ENCODE assay signal across 9 cellular contexts in the genomic region with DNA sequence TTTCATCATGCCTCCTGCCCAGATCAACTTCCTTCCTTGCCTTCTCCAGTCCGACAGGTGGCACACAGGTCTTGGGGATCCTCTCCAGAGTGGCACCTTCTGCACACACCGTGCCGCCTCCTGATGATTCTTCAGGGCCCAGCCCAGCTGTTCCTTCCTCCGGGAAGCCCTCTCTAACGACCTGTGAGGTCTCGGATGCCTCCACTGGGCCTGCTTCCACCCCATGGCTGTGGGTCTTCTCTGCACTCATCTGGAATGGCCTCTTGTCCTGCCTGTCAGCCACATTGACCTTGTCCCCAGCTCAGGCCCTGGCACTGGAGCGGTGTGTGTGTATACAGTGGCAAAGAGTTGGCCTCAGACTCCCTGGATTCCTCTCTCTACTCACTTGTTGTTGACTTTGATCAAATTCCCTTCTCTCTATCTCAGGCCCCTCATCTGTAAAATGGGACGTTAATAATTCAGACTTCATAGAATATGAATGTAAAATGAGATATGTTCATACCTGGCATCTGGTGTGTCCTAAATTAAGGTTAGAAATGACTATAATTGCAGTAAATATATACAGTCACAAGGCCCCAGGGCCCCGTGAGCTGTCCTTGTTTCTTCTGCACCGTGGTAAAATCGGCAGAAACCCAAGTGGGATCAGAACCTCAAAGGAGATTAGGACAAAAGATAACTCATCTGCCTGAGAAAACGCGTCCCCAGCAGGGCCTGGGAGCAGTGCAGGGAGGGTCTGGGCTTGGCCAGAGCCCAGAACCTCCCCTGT. TPM values are rescaled to one million over a fixed set of nuclear protein-coding genes. Genes with fewer than 3 reads are reported as not detected.
DNase-seq lines count a peak whose midpoint lies in the region; ATAC-seq and TF ChIP-seq lines count a peak whose summit lies in the region.
"Had no signal": no experiment of that assay in that cellular context is flagged by ENCODE, and none has a peak within 500 bp of the region (broad histone marks: within the 10 kb centered on the region; RNA-seq: fewer than 3 reads in every experiment).

No MANE protein-coding gene starts in this region.

- H3K23ac ChIP-seq in trophoblast cell (ENCODE audit: low read length), result no peak overlapping the region

- peak; percentile 22 for DNase-seq in DMS79 (lab: John Stamatoyannopoulos, UW)
- no peak for DNase-seq in T-cell
- no peak for DNase-seq in esophagus squamous epithelium (lab: John Stamatoyannopoulos, UW)
- no peak for DNase-seq in trophoblast cell
- DNase-seq in NCI-H2107 (lab: John Stamatoyannopoulos, UW), result no peak
- DNase-seq in middle frontal gyrus (ENCODE audit: extremely low spot score, low spot score), result no peak
- DNase-seq in NCI-H226, result no peak
- DNase-seq: NCI-H1048 had no signal

- peak overlapping the region; percentile 48 for H3K4ac ChIP-seq in trophoblast cell (ENCODE audit: low read depth, low read length)

- intact Hi-C loops in esophagus squamous epithelium (cut with DNase I), result no loop called here

- H3K4me3 ChIP-seq in esophagus squamous epithelium, result peak overlapping the region; percentile 69 to 96 (median 94)
- H3K4me3 ChIP-seq in trophoblast cell (ENCODE audit: low read depth, low read length), result peak overlapping the region; percentile 9

- H4K12ac ChIP-seq in trophoblast cell (ENCODE audit: low read depth, low read length), result no peak overlapping the region

- peak overlapping the region; percentile 87 to 89 (median 89) for H3K4me3 Mint-ChIP-seq in T-cell

- peak overlapping the region; percentile 49 to 68 for H3K27ac Mint-ChIP-seq in T-cell

- no peaks in the 10 kb centered on the region for H3K27me3 ChIP-seq in esophagus squamous epithelium
- H3K27me3 ChIP-seq in trophoblast cell (ENCODE audit: insufficient read depth, low read length), result no peaks in the 10 kb centered on the region

- peaks cover 6% of the 10 kb centered on the region for H3K36me3 Mint-ChIP-seq in T-cell

- no peak for TF ChIP-seq POLR2A in esophagus squamous epithelium (IDR thresholded peaks at IDR 0.05)

- CTCF ChIA-PET in T-cell (lab: Charles Lee), result no interaction called here

- POLR2A ChIA-PET in T-cell (lab: Charles Lee), result interaction anchor here in 1 of 2 donors (0.6 kb wide), 1 partner anchor 116 kb away, joined by 5 read pairs; no protein-coding TSS in a partner anchor

- H3K4me2 ChIP-seq in trophoblast cell (ENCODE audit: low read length), result peak overlapping the region; percentile 84

- TF ChIP-seq CTCF in esophagus squamous epithelium (IDR thresholded peaks at IDR 0.05), result no peak

- peak overlapping the region; percentile 76 to 94 (median 88) for H3K27ac ChIP-seq in esophagus squamous epithelium
- H3K27ac ChIP-seq in trophoblast cell (ENCODE audit: low read depth, low read length), result peak overlapping the region; percentile 81

- H3K9me3 ChIP-seq in esophagus squamous epithelium (no peaks in the 10 kb centered on the region), trophoblast cell (ENCODE audit: insufficient read depth, low read depth, low read length) (no peaks in the 10 kb centered on the region)

- ATAC-seq in T-cell (replicated peaks in 1 of 4) (no peak), HG02759 (IDR thresholded peaks at IDR 0.05; ENCODE audit: unreplicated experiment) (no peak)

- peak overlapping the region; percentile 69 for H3K14ac ChIP-seq in trophoblast cell (ENCODE audit: low read length)

- H3K36me3 ChIP-seq in esophagus squamous epithelium (peaks cover 0 to 24% (median 2%) of the 10 kb centered on the region in 3 donors), trophoblast cell (ENCODE audit: control insufficient read depth in 1 of 2, insufficient read depth in 2 of 2, low read length in 2 of 2) (peaks cover 5 to 7% of the 10 kb centered on the region in 2 experiments)

- H3K9ac ChIP-seq in trophoblast cell (ENCODE audit: low read length), result no peak overlapping the region

- peaks cover 15% of the 10 kb centered on the region for H3K79me1 ChIP-seq in trophoblast cell (ENCODE audit: low read length)

- peaks cover 14 to 28% (median 24%) of the 10 kb centered on the region in 3 donors for H3K4me1 Mint-ChIP-seq in T-cell

- peak overlapping the region; percentile 72 for H3K18ac ChIP-seq in trophoblast cell (ENCODE audit: low read length)

- peak overlapping the region; percentile 29 for H2BK5ac ChIP-seq in trophoblast cell (ENCODE audit: low read depth, low read length, poor library complexity)

- peak overlapping the region; percentile 63 for H4K8ac ChIP-seq in trophoblast cell (ENCODE audit: low read depth, low read length)

- H3K9me3 Mint-ChIP-seq in T-cell, result no peaks in the 10 kb centered on the region

- H2AK5ac ChIP-seq in trophoblast cell (ENCODE audit: low read length), result no peak overlapping the region

- H2AFZ ChIP-seq in trophoblast cell (ENCODE audit: insufficient read depth, low read length, poor library complexity), result no peak overlapping the region

- peaks cover 5% of the 10 kb centered on the region for H3K79me2 ChIP-seq in trophoblast cell (ENCODE audit: control insufficient read depth, insufficient read depth, low read length, poor library complexity)

- peak overlapping the region; percentile 69 for H4K91ac ChIP-seq in trophoblast cell (ENCODE audit: low read depth, low read length)

- H3K27me3 Mint-ChIP-seq in T-cell, result no peaks in the 10 kb centered on the region

- peak overlapping the region; percentile 36 for H2BK120ac ChIP-seq in trophoblast cell (ENCODE audit: insufficient read depth, low read length, poor library complexity)

- H3K4me1 ChIP-seq in esophagus squamous epithelium, result peaks cover 12 to 51% (median 16%) of the 10 kb centered on the region in 3 donors
- peaks cover 11% of the 10 kb centered on the region in 2 experiments for H3K4me1 ChIP-seq in trophoblast cell (ENCODE audit: control insufficient read depth in 1 of 2, insufficient read depth in 2 of 2, low read length in 2 of 2)

- WGBS in esophagus squamous epithelium, 2 donors, result 71% methylated on average over 13 of the region's 13 CpGs
- WGBS in trophoblast cell (ENCODE audit: extremely low coverage, insufficient coverage, insufficient read length), result no CpG with 5 or more reads among the region's 13 CpGs

- H2BK12ac ChIP-seq in trophoblast cell (ENCODE audit: low read length), result peak overlapping the region; percentile 20

RNA-seq across cellular contexts. Expression of gene FAM210B, which starts 1.5 kb away (rescaled TPM):
- total RNA-seq in T-cell (10 to 100 TPM; 17.2 to 23.9 (median 20.4) TPM), esophagus squamous epithelium (10 to 100 TPM; 14.0 to 46.2 (median 29.1) TPM)
- 65.1 and 68.4 TPM in 2 replicates for polyA plus RNA-seq in trophoblast cell (2013)

RNA-seq across cellular contexts. Expression of gene AURKA, which starts 31.7 kb away (rescaled TPM):
- total RNA-seq in T-cell (1 to 10 TPM; 1.3 to 2.3 (median 2.0) TPM), esophagus squamous epithelium (10 to 100 TPM in 2 of 4 donors, 1 to 10 TPM in 2; 2.9 to 25.8 (median 12.3) TPM)
- 77.5 and 77.9 TPM in 2 replicates for polyA plus RNA-seq in trophoblast cell (2013)

RNA-seq across cellular contexts. Expression of gene CSTF1, which starts 32.1 kb away (rescaled TPM):
- total RNA-seq in T-cell (10 to 100 TPM; 17.3 to 47.7 (median 41.9) TPM), esophagus squamous epithelium (10 to 100 TPM; 13.2 to 33.5 (median 24.1) TPM)
- polyA plus RNA-seq in trophoblast cell (2013), result 29.1 and 30.3 TPM in 2 replicates

RNA-seq across cellular contexts. Expression of gene CASS4, which starts 51.7 kb away (rescaled TPM):
- total RNA-seq in T-cell, result 10 to 100 TPM in 3 of 5 donors, 1 to 10 TPM in 2; 8.0 to 13.8 (median 11.2) TPM
- total RNA-seq in esophagus squamous epithelium, result 1 to 10 TPM in 1 of 4 donors, under 1 TPM in 3; 0.22 to 1.3 (median 0.63) TPM
- polyA plus RNA-seq in trophoblast cell (2013), result 0.22 and 0.29 TPM in 2 replicates
